Comparison of ENCODE assay signal across 8 cellular contexts in the genomic region with DNA sequence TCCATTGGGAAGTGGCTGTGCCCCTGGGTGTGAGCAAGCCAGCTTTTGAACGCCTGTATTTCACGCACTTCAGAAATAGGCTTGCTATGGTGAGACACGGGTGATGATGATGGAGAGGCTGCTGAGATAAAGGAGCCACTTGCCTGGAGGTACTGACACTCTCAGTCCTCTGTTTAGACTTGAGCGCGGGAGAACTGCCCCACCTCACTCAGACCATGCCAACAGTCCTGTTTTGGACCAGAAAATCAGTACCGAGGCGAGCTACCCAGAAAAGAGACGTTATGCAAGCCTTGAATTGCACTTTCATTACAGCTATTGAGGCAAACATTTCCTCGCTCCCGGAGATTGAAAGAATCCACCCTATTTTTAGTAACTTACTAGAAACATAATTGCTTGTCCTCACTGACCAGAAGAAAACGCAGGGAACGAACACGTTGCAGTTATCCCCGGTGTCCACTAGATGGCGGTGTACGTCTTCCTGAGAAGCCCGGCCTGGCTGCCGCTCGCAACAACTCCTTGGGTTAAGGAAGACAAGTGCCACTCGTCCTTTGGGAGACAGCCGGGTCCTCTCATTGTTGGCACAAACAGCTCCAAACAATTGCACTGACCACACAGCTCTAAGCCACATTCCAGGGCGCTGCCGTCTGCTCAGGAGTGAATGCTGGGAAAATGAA.
DNase-seq lines count a peak whose midpoint lies in the region; TF ChIP-seq lines count a peak whose summit lies in the region.

No MANE protein-coding gene starts in this region.

- H3K9me3 Mint-ChIP-seq in activated naive CD4-positive, alpha-beta T cell treated with anti-CD3 and anti-CD28 coated beads, Interleukin-2, amount 10 ng/mL, durations not matched to agents 7 days and 5 days = no peaks in the 10 kb centered on the region
- H3K9me3 Mint-ChIP-seq in osteocyte (ENCODE audit: unreplicated experiment) = no peaks in the 10 kb centered on the region

- no peak overlapping the region for H3K27ac ChIP-seq in thyroid gland

- no peaks in the 10 kb centered on the region for H3K36me3 ChIP-seq in thyroid gland

- CTCF ChIA-PET in activated naive CD4-positive, alpha-beta T cell treated with anti-CD3 and anti-CD28 coated beads, Interleukin-2, amount 10 ng/mL, durations not matched to agents 7 days and 5 days (lab: Charles Lee) = interaction anchor here (0.8 to 1.8 kb wide), 6 partner anchors 8 to 63 kb away, joined by 3 to 8 read pairs (median 4); no protein-coding TSS in a partner anchor

- peak; percentile 55 for DNase-seq in DMS53 treated with DMSO at 0.1 percent for 48 hours (lab: John Stamatoyannopoulos, UW; ENCODE audit: unreplicated experiment)
- peak; percentile 85 for DNase-seq in H4 (ENCODE audit: low spot score)
- peak; percentile 84 for DNase-seq in LoVo (ENCODE audit: low spot score)
- peak; percentile 85 for DNase-seq in SK-MEL-5 (ENCODE audit: low read depth, low spot score)
- DNase-seq in activated naive CD4-positive, alpha-beta T cell treated with anti-CD3 and anti-CD28 coated beads, Interleukin-2, amount 10 ng/mL, durations not matched to agents 7 days and 5 days = peak; percentile 72
- DNase-seq in glomerular visceral epithelial cell (ENCODE audit: extremely low spot score) = peak; percentile 88
- peak; percentile 94 for DNase-seq in osteocyte (ENCODE audit: extremely low spot score, unreplicated experiment)
- DNase-seq in thyroid gland = peak; percentile 97

- H3K4me1 Mint-ChIP-seq in activated naive CD4-positive, alpha-beta T cell treated with anti-CD3 and anti-CD28 coated beads, Interleukin-2, amount 10 ng/mL, durations not matched to agents 7 days and 5 days = peaks cover 3% of the 10 kb centered on the region
- peaks cover 22% of the 10 kb centered on the region for H3K4me1 Mint-ChIP-seq in osteocyte (ENCODE audit: unreplicated experiment)

- TF ChIP-seq CTCF in osteocyte (IDR thresholded peaks at IDR 0.05) (peak; percentile 95), thyroid gland (IDR thresholded peaks at IDR 0.05) (peak; percentile 73 to 95 (median 90))

- H3K9me3 ChIP-seq in thyroid gland = no peaks in the 10 kb centered on the region

- H3K4me3 Mint-ChIP-seq in activated naive CD4-positive, alpha-beta T cell treated with anti-CD3 and anti-CD28 coated beads, Interleukin-2, amount 10 ng/mL, durations not matched to agents 7 days and 5 days = no peak overlapping the region
- peak overlapping the region; percentile 66 for H3K4me3 Mint-ChIP-seq in osteocyte (ENCODE audit: unreplicated experiment)

- peaks cover 0 to 15% of the 10 kb centered on the region in 2 donors for H3K4me1 ChIP-seq in thyroid gland

- H3K27me3 Mint-ChIP-seq in activated naive CD4-positive, alpha-beta T cell treated with anti-CD3 and anti-CD28 coated beads, Interleukin-2, amount 10 ng/mL, durations not matched to agents 7 days and 5 days = peaks cover 17% of the 10 kb centered on the region
- H3K27me3 Mint-ChIP-seq in osteocyte (ENCODE audit: unreplicated experiment) = no peaks in the 10 kb centered on the region

- no peak for TF ChIP-seq POLR2A in thyroid gland (IDR thresholded peaks at IDR 0.05)

- H3K4me3 ChIP-seq in thyroid gland (replicated peaks in 1 of 3) = no peak overlapping the region

- H3K27me3 ChIP-seq in thyroid gland = no peaks in the 10 kb centered on the region

- in situ Hi-C loops in SK-MEL-5 (cut with HindIII; ENCODE audit: low pct_unique_long_range_greater_than_20kb, low sequenced_read_pairs) = no loop called here

- intact Hi-C loops in thyroid gland (cut with DNase I) = no loop called here

- no peak overlapping the region for H3K27ac Mint-ChIP-seq in activated naive CD4-positive, alpha-beta T cell treated with anti-CD3 and anti-CD28 coated beads, Interleukin-2, amount 10 ng/mL, durations not matched to agents 7 days and 5 days
- H3K27ac Mint-ChIP-seq in osteocyte (ENCODE audit: unreplicated experiment) = peak overlapping the region; percentile 20

- 4% methylated on average over 21 to 23 of the region's 23 CpGs for WGBS in thyroid gland, 2 donors

- H3K36me3 Mint-ChIP-seq in activated naive CD4-positive, alpha-beta T cell treated with anti-CD3 and anti-CD28 coated beads, Interleukin-2, amount 10 ng/mL, durations not matched to agents 7 days and 5 days = no peaks in the 10 kb centered on the region
- no peaks in the 10 kb centered on the region for H3K36me3 Mint-ChIP-seq in osteocyte (ENCODE audit: unreplicated experiment)
